Comparison of ENCODE assay signal across 20 cellular contexts in the genomic region with DNA sequence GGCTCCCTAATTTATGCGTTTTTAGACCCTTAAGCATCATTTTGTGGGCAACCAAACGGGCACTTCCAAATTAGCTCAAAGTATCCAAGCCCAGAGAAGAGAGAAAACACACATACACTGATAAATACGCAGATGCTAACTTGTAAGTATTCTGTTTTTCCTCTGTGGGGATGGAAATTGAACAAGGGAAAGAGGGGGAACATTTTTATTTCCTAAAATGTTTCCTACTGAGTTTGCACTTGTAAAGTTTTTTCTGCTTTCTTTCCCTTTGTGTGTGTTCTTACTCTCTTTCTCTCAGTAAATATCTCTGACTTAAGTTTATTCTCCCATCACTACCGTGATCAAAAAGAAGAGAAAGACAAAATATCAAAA. TPM values are rescaled to one million over a fixed set of nuclear protein-coding genes. Genes with fewer than 3 reads are reported as not detected.
DNase-seq lines count a peak whose midpoint lies in the region; ATAC-seq, FAIRE-seq and TF ChIP-seq lines count a peak whose summit lies in the region.
"Had no signal": no experiment of that assay in that cellular context is flagged by ENCODE, and none has a peak within 500 bp of the region (broad histone marks: within the 10 kb centered on the region; RNA-seq: fewer than 3 reads in every experiment).

No MANE protein-coding gene starts in this region.

- BruUV-seq in PC-9 (replicated peaks; lab: Mats Ljungman, UMichigan): no TSS peak

- intact Hi-C loops in CD4-positive, alpha-beta T cell (cut with DNase I, micrococcal nuclease): loop anchor here (5.0 to 10.0 kb wide), 4 partner anchors 109 to 293 kb away; a partner anchor contains a TSS
- intact Hi-C loops in activated T-helper 1 cell treated with anti-CD3 and anti-CD28 coated beads, Interleukin-12 subunit alpha, Interleukin-12 subunit beta, Interleukin-2, Interleukin-4 antibody, amounts not matched to agents 30 ng/mL and 10 ng/mL and 1 ng/mL, durations not matched to agents 14 hours and 24 hours and 36 hours (cut with micrococcal nuclease): loop anchor here (5.0 to 10.0 kb wide), 3 partner anchors 304 to 1177 kb away; no protein-coding TSS in a partner anchor
- intact Hi-C loops in upper lobe of right lung (cut with DNase I) (no loop called here), PC-9 (cut with micrococcal nuclease; ENCODE audit: unreplicated experiment) (no loop called here)

- H3K4me1 ChIP-seq in A549: peaks cover 5% of the 10 kb centered on the region; the same call in 2 of the 3 replicates
- H3K4me1 ChIP-seq in upper lobe of right lung: no peaks in the 10 kb centered on the region
- H3K4me1 ChIP-seq in PC-9 (replicated peaks; ENCODE audit: insufficient read depth): no peaks in the 10 kb centered on the region
- H3K4me1 ChIP-seq: parathyroid adenoma had no signal

- TF ChIP-seq EP300 in A549 (IDR thresholded peaks at IDR 0.05): no peak

- H3K4me3 ChIP-seq in A549 (peak overlapping the region; percentile 63; the same call in 2 of the 3 replicates), upper lobe of right lung (no peak overlapping the region), PC-9 (no peak overlapping the region)
- H3K4me3 ChIP-seq: upper lobe of left lung had no signal

- no peak for ATAC-seq in A549
- ATAC-seq in CD4-positive, alpha-beta T cell (ENCODE audit: poor library complexity): no peak
- no peak for ATAC-seq in naive B cell (ENCODE audit: low read depth in 2 of 2)
- no peak for ATAC-seq in HG02642 (IDR thresholded peaks at IDR 0.05; ENCODE audit: poor library complexity, unreplicated experiment)
- ATAC-seq in upper lobe of right lung: no peak

- H3K27ac ChIP-seq in A549 (no peak overlapping the region), upper lobe of right lung (no peak overlapping the region), PC-9 (no peak overlapping the region)
- H3K27ac ChIP-seq in CD4-positive, alpha-beta T cell (ENCODE audit: low read depth, low read length): no peak overlapping the region
- H3K27ac ChIP-seq: ascending aorta, parathyroid adenoma, stomach, upper lobe of left lung had no signal

- H3K79me2 ChIP-seq in PC-9 (ENCODE audit: low read depth): no peaks in the 10 kb centered on the region
- H3K79me2 ChIP-seq: parathyroid adenoma had no signal

- H3K4me3 Mint-ChIP-seq in CD4-positive, alpha-beta T cell: peak overlapping the region; percentile 60
- H3K4me3 Mint-ChIP-seq in activated T-helper 1 cell treated with anti-CD3 and anti-CD28 coated beads, Interleukin-12 subunit alpha, Interleukin-12 subunit beta, Interleukin-2, Interleukin-4 antibody, amounts not matched to agents 30 ng/mL and 10 ng/mL and 1 ng/mL, durations not matched to agents 14 hours and 24 hours and 36 hours: no peak overlapping the region
- H3K4me3 Mint-ChIP-seq in naive B cell: peak overlapping the region; percentile 53 to 91 (median 77)

- FAIRE-seq in A549 (lab: Jason Lieb, UNC): no peak

- no peak for TF ChIP-seq RAD21 in A549 (conservative IDR thresholded peaks at IDR 0.05 in 1 of 2, IDR thresholded peaks at IDR 0.05 in 1 of 2)

- TF ChIP-seq CTCF in A549 (IDR thresholded peaks at IDR 0.05) (no peak), upper lobe of right lung (IDR thresholded peaks at IDR 0.05) (no peak), PC-9 (conservative IDR thresholded peaks at IDR 0.05) (no peak)
- no peak for TF ChIP-seq CTCF in CD4-positive, alpha-beta T cell (IDR thresholded peaks at IDR 0.05)

- H3K36me3 ChIP-seq in upper lobe of right lung (no peaks in the 10 kb centered on the region), PC-9 (ENCODE audit: low read depth) (no peaks in the 10 kb centered on the region)
- H3K36me3 ChIP-seq: ascending aorta, stomach, upper lobe of left lung had no signal

- H3K9me3 ChIP-seq in A549 (no peaks in the 10 kb centered on the region), upper lobe of right lung (no peaks in the 10 kb centered on the region), PC-9 (ENCODE audit: insufficient read depth, low read depth) (no peaks in the 10 kb centered on the region)
- H3K9me3 ChIP-seq in CD4-positive, alpha-beta T cell (ENCODE audit: control insufficient read depth, low read length): peaks cover 17% of the 10 kb centered on the region
- H3K9me3 ChIP-seq: ascending aorta, SK-N-SH, upper lobe of left lung had no signal

- no peak overlapping the region for H2AFZ ChIP-seq in PC-9
- H2AFZ ChIP-seq: parathyroid adenoma had no signal

- no peaks in the 10 kb centered on the region for H4K20me1 ChIP-seq in PC-9 (ENCODE audit: insufficient read depth)

- H3K9me3 Mint-ChIP-seq in CD4-positive, alpha-beta T cell: peaks cover 2% of the 10 kb centered on the region
- H3K9me3 Mint-ChIP-seq in activated T-helper 1 cell treated with anti-CD3 and anti-CD28 coated beads, Interleukin-12 subunit alpha, Interleukin-12 subunit beta, Interleukin-2, Interleukin-4 antibody, amounts not matched to agents 30 ng/mL and 10 ng/mL and 1 ng/mL, durations not matched to agents 14 hours and 24 hours and 36 hours: no peaks in the 10 kb centered on the region
- peaks cover 0 to 10% (median 5%) of the 10 kb centered on the region in 7 donors for H3K9me3 Mint-ChIP-seq in naive B cell

- H3K27me3 Mint-ChIP-seq in CD4-positive, alpha-beta T cell: peaks cover 81% of the 10 kb centered on the region
- H3K27me3 Mint-ChIP-seq in activated T-helper 1 cell treated with anti-CD3 and anti-CD28 coated beads, Interleukin-12 subunit alpha, Interleukin-12 subunit beta, Interleukin-2, Interleukin-4 antibody, amounts not matched to agents 30 ng/mL and 10 ng/mL and 1 ng/mL, durations not matched to agents 14 hours and 24 hours and 36 hours (ENCODE audit: insufficient read depth): peaks cover 78% of the 10 kb centered on the region
- H3K27me3 Mint-ChIP-seq in naive B cell: peaks cover 52 to 63% (median 54%) of the 10 kb centered on the region in 3 donors

- H3K36me3 Mint-ChIP-seq in CD4-positive, alpha-beta T cell (ENCODE audit: low read depth): peaks cover 5% of the 10 kb centered on the region
- H3K36me3 Mint-ChIP-seq in activated T-helper 1 cell treated with anti-CD3 and anti-CD28 coated beads, Interleukin-12 subunit alpha, Interleukin-12 subunit beta, Interleukin-2, Interleukin-4 antibody, amounts not matched to agents 30 ng/mL and 10 ng/mL and 1 ng/mL, durations not matched to agents 14 hours and 24 hours and 36 hours (ENCODE audit: low read depth): no peaks in the 10 kb centered on the region
- H3K36me3 Mint-ChIP-seq in naive B cell: no peaks in the 10 kb centered on the region

- TF ChIP-seq POLR2A in A549 (IDR thresholded peaks at IDR 0.05; ENCODE audit: low read length): no peak

- H3K27ac Mint-ChIP-seq in CD4-positive, alpha-beta T cell: no peak overlapping the region
- H3K27ac Mint-ChIP-seq in activated T-helper 1 cell treated with anti-CD3 and anti-CD28 coated beads, Interleukin-12 subunit alpha, Interleukin-12 subunit beta, Interleukin-2, Interleukin-4 antibody, amounts not matched to agents 30 ng/mL and 10 ng/mL and 1 ng/mL, durations not matched to agents 14 hours and 24 hours and 36 hours: peak overlapping the region; percentile 83
- H3K27ac Mint-ChIP-seq in naive B cell: peak overlapping the region in 2 of 6 donors; percentile 63 to 89

- DNase-seq in A549 (ENCODE audit: low read depth in 1 of 2, low spot score in 1 of 2): no peak
- DNase-seq in CD4-positive, alpha-beta T cell: no peak
- no peak for DNase-seq in activated T-helper 1 cell treated with anti-CD3 and anti-CD28 coated beads, Interleukin-12 subunit alpha, Interleukin-12 subunit beta, Interleukin-2, Interleukin-4 antibody, amounts not matched to agents 30 ng/mL and 10 ng/mL and 1 ng/mL, durations not matched to agents 14 hours and 24 hours and 36 hours (ENCODE audit: low spot score)
- DNase-seq in naive B cell: no peak
- no peak for DNase-seq in dermis blood vessel endothelial cell
- no peak for DNase-seq in upper lobe of right lung
- DNase-seq in PC-9: no peak
- DNase-seq: activated CD4-positive, alpha-beta T cell treated with anti-CD3 and anti-CD28 coated beads, Interleukin-2, amount 50 U/mL, for 4 hours; effector memory CD4-positive, alpha-beta T cell; KG1; NCI-H187; SK-N-SH; stomach; upper lobe of left lung had no signal

- 21% methylated on average over 4 of the region's 4 CpGs for WGBS in A549 (ENCODE audit: missing lambda C conversion rate)

- H3K4me2 ChIP-seq in A549 (no peak overlapping the region; the same call in 2 of the 3 replicates), PC-9 (no peak overlapping the region)
- H3K4me2 ChIP-seq: SK-N-SH had no signal

- H3F3A ChIP-seq in PC-9 (ENCODE audit: insufficient read depth, low read depth): no peaks in the 10 kb centered on the region

- POLR2A ChIA-PET in A549 (lab: Yijun Ruan, JAX): no interaction called here
- POLR2A ChIA-PET in CD4-positive, alpha-beta T cell (lab: Charles Lee): no interaction called here
- POLR2A ChIA-PET in PC-9 (lab: Charles Lee; ENCODE audit: unreplicated experiment): no interaction called here

- CTCF ChIA-PET in A549 (lab: Yijun Ruan, JAX) (no interaction called here), PC-9 (lab: Charles Lee) (no interaction called here)
- CTCF ChIA-PET in CD4-positive, alpha-beta T cell (lab: Charles Lee): no interaction called here

- peaks cover 89% of the 10 kb centered on the region for H3K27me3 ChIP-seq in CD4-positive, alpha-beta T cell (ENCODE audit: control insufficient read depth, insufficient read depth, low read length)
- H3K27me3 ChIP-seq in upper lobe of right lung: peaks cover 100% of the 10 kb centered on the region
- peaks cover 4% of the 10 kb centered on the region; the same call in 1 of the 2 replicates for H3K27me3 ChIP-seq in PC-9 (ENCODE audit: insufficient read depth, low read depth)

- H3K9me2 ChIP-seq in PC-9 (ENCODE audit: insufficient read depth): no peaks in the 10 kb centered on the region
- H3K9me2 ChIP-seq: SK-N-SH had no signal

- H3K4me1 Mint-ChIP-seq in CD4-positive, alpha-beta T cell (ENCODE audit: low read depth): peaks cover 13% of the 10 kb centered on the region
- H3K4me1 Mint-ChIP-seq in activated T-helper 1 cell treated with anti-CD3 and anti-CD28 coated beads, Interleukin-12 subunit alpha, Interleukin-12 subunit beta, Interleukin-2, Interleukin-4 antibody, amounts not matched to agents 30 ng/mL and 10 ng/mL and 1 ng/mL, durations not matched to agents 14 hours and 24 hours and 36 hours (ENCODE audit: low read depth): peaks cover 24% of the 10 kb centered on the region
- H3K4me1 Mint-ChIP-seq in naive B cell: peaks cover 0 to 11% (median 7%) of the 10 kb centered on the region in 3 donors

RNA-seq across cellular contexts. Expression of a gene that starts 0.8 kb away (rescaled TPM):
- not detected in 2 replicates for polyA plus RNA-seq in A549 (2011; rRNA removed)
- 0.01 and 0.03 TPM in 2 replicates for polyA plus RNA-seq in A549 (2012; cell fraction: cytosol; rRNA removed)
- polyA plus RNA-seq in A549 (2012; cell fraction: nucleus; rRNA removed): not detected in 2 replicates
- not detected in 3 replicates for polyA plus RNA-seq in A549 (2017; fragmentation: RNase III; extraction: RNeasy Plus Mini Kit Qiagen cat#74134 plus additional on column Dnase treatment)
- polyA minus RNA-seq in A549 (2011; rRNA and poly(A)+ RNA removed): not detected in 2 replicates
- total RNA-seq in CD4-positive, alpha-beta T cell: not detected
- total RNA-seq in activated T-helper 1 cell treated with anti-CD3 and anti-CD28 coated beads, Interleukin-12 subunit alpha, Interleukin-12 subunit beta, Interleukin-2, Interleukin-4 antibody, amounts not matched to agents 30 ng/mL and 10 ng/mL and 1 ng/mL, durations not matched to agents 14 hours and 24 hours and 36 hours: not detected in 2 replicates
- polyA plus RNA-seq in naive B cell (ENCODE audit: low read depth in 6 of 6): not detected
- not detected in 2 replicates for total RNA-seq in dermis blood vessel endothelial cell
- total RNA-seq in upper lobe of right lung: not detected
- not detected in 2 replicates for total RNA-seq in PC-9 (2021)
- total RNA-seq: ascending aorta, cerebellum, fibroblast of lung, liver, stomach, upper lobe of left lung had no signal
- polyA plus RNA-seq: fibroblast of lung, liver, SK-N-SH, stomach had no signal

Comparison
In these comparisons a context has a peak if more than half of its experiments do, and no peak if none do; other contexts are left out.
1. intact Hi-C loops: an anchor here in CD4-positive, alpha-beta T cell (5.0 to 10.0 kb wide) and activated T-helper 1 cell treated with anti-CD3 and anti-CD28 coated beads, Interleukin-12 subunit alpha, Interleukin-12 subunit beta, Interleukin-2, Interleukin-4 antibody, amounts not matched to agents 30 ng/mL and 10 ng/mL and 1 ng/mL, durations not matched to agents 14 hours and 24 hours and 36 hours (5.0 to 10.0 kb wide); none called in upper lobe of right lung and PC-9.